30 cellular contexts compared by ENCODE assay signal in genomic region chr6:52876056-52876787, GRCh38. TPM values are rescaled to one million over a fixed set of nuclear protein-coding genes. Genes with fewer than 3 reads are reported as not detected.
A peak's percentile ranks its signal among the peaks of the same experiment; 100 is the strongest.
DNase-seq lines count a peak whose midpoint lies in the region; ATAC-seq and TF ChIP-seq lines count a peak whose summit lies in the region.
"Had no signal": no experiment of that assay in that cellular context is flagged by ENCODE, and none has a peak within 500 bp of the region (broad histone marks: within the 10 kb centered on the region; RNA-seq: fewer than 3 reads in every experiment).

No MANE protein-coding gene starts in this region.

- H3K9me3 Mint-ChIP-seq in MCF 10A (ENCODE audit: unreplicated experiment), result no peaks in the 10 kb centered on the region
- H3K9me3 Mint-ChIP-seq in WTC11, result no peaks in the 10 kb centered on the region
- H3K9me3 Mint-ChIP-seq: CD14-positive monocyte, HFFc6, memory B cell had no signal

- H3K36me3 ChIP-seq in breast epithelium (no peaks in the 10 kb centered on the region), smooth muscle cell (ENCODE audit: low read depth) (no peaks in the 10 kb centered on the region)
- H3K36me3 ChIP-seq: brain microvascular endothelial cell, heart left ventricle, SJSA1 had no signal

- H3K4me1 Mint-ChIP-seq in MCF 10A (ENCODE audit: insufficient read depth, unreplicated experiment) (peaks cover 14% of the 10 kb centered on the region), WTC11 (peaks cover 3% of the 10 kb centered on the region; the same call in 1 of the 2 replicates)
- H3K4me1 Mint-ChIP-seq: CD14-positive monocyte had no signal

- H2AFZ ChIP-seq in smooth muscle cell (ENCODE audit: low read depth), result no peak overlapping the region
- H2AFZ ChIP-seq: PC-9 had no signal

- POLR2A ChIA-PET in MCF 10A (lab: Yijun Ruan, JAX) (interaction anchor here (0.9 to 2.9 kb wide), 6 partner anchors 10 to 118 kb away, joined by 3 to 23 read pairs (median 3); partner anchors contain the start of genes GSTA3 and GSTA4), WTC11 (lab: Charles Lee) (no interaction called here)

- H3K4me1 ChIP-seq in breast epithelium (no peaks in the 10 kb centered on the region), smooth muscle cell (ENCODE audit: low read depth) (no peaks in the 10 kb centered on the region)
- H3K4me1 ChIP-seq: heart left ventricle, psoas muscle had no signal

- H3F3A ChIP-seq in smooth muscle cell (ENCODE audit: low read depth), result peaks cover 11% of the 10 kb centered on the region

- no TSS peak for BruUV-seq in MCF 10A (replicated peaks; lab: Mats Ljungman, UMichigan)

- no peak overlapping the region for H3K9ac ChIP-seq in smooth muscle cell (ENCODE audit: low read depth)

- no peak for ATAC-seq in WTC11
- ATAC-seq: heart left ventricle had no signal

- CTCF ChIA-PET in MCF 10A (lab: Yijun Ruan, JAX) (interaction anchor here (0.8 to 1.8 kb wide), 3 partner anchors 18 to 131 kb away, joined by 3 to 5 read pairs (median 3); partner anchors contain the start of gene GSTA4), WTC11 (lab: Charles Lee) (interaction anchor here (0.6 to 0.7 kb wide), 2 partner anchors 301 to 707 kb away, joined by 3 read pairs; no protein-coding TSS in a partner anchor)

- H3K36me3 Mint-ChIP-seq in MCF 10A (ENCODE audit: insufficient read depth, unreplicated experiment) (no peaks in the 10 kb centered on the region), WTC11 (no peaks in the 10 kb centered on the region)
- H3K36me3 Mint-ChIP-seq: CD14-positive monocyte, memory B cell had no signal

- intact Hi-C loops in MCF 10A (cut with micrococcal nuclease), result loop anchor here (2.0 kb wide), 1 partner anchor 43 kb away; no protein-coding TSS in a partner anchor
- intact Hi-C loops in breast epithelium (cut with DNase I; ENCODE audit: low total_unique reads), result no loop called here

- no peaks in the 10 kb centered on the region for H3K79me2 ChIP-seq in smooth muscle cell (ENCODE audit: low read depth)

- H3K27ac Mint-ChIP-seq in MCF 10A (ENCODE audit: low read depth, unreplicated experiment) (no peak overlapping the region), WTC11 (no peak overlapping the region)
- H3K27ac Mint-ChIP-seq: activated CD4-positive, alpha-beta T cell treated with anti-CD3 and anti-CD28 coated beads for 36 hours; CD14-positive monocyte; HFFc6; memory B cell had no signal

- TF ChIP-seq CTCF in MCF 10A (IDR thresholded peaks at IDR 0.05; ENCODE audit: unreplicated experiment) (no peak), breast epithelium (IDR thresholded peaks at IDR 0.05) (no peak), smooth muscle cell (IDR thresholded peaks at IDR 0.05; ENCODE audit: borderline replicate concordance, insufficient read depth, poor library complexity, severe bottlenecking) (no peak), WTC11 (IDR thresholded peaks at IDR 0.05) (no peak)

- H3K27me3 ChIP-seq in breast epithelium (no peaks in the 10 kb centered on the region), smooth muscle cell (ENCODE audit: low read depth) (no peaks in the 10 kb centered on the region)
- H3K27me3 ChIP-seq: heart left ventricle, SJSA1 had no signal

- H3K4me2 ChIP-seq in smooth muscle cell, result peak overlapping the region; percentile 23
- H3K4me2 ChIP-seq: PC-9 had no signal

- DNase-seq in MCF 10A (ENCODE audit: unreplicated experiment) (peak; percentile 23), breast epithelium (ENCODE audit: low spot score in 2 of 2) (no peak), NCI-H1105 (lab: John Stamatoyannopoulos, UW) (peak; percentile 5), astrocyte of the hippocampus (ENCODE audit: low read depth, low spot score) (peak; percentile 18), smooth muscle cell (lab: John Stamatoyannopoulos, UW; ENCODE audit: unreplicated experiment) (no peak), HuH-7 (ENCODE audit: low spot score) (no peak), WTC11 (ENCODE audit: low spot score) (no peak), retina (no peak)
- DNase-seq: activated CD4-positive, alpha-beta T cell treated with anti-CD3 and anti-CD28 coated beads for 36 hours; activated CD8-positive, alpha-beta memory T cell treated with anti-CD3 and anti-CD28 coated beads for 24 hours; activated T-cell treated with anti-CD3 and anti-CD28 coated beads, Interleukin-2, amount 50 U/mL, for 1 hour; brain microvascular endothelial cell; effector CD4-positive, alpha-beta T cell; heart left ventricle; HFFc6; Kasumi-1; NCI-H526; psoas muscle; stimulated activated CD4-positive, alpha-beta T cell treated with anti-CD3 and anti-CD28 coated beads, Interleukin-1b, Interleukin-23, amount 100 ng/mL, for 48 hours had no signal

- H3K27ac ChIP-seq in breast epithelium (no peak overlapping the region), smooth muscle cell (ENCODE audit: low read depth) (peak overlapping the region; percentile 46)
- H3K27ac ChIP-seq: brain microvascular endothelial cell, epithelial cell of prostate, heart left ventricle, PC-9, psoas muscle, SJSA1 had no signal

- H3K4me3 ChIP-seq in breast epithelium (no peak overlapping the region), smooth muscle cell (no peak overlapping the region)
- H3K4me3 ChIP-seq: heart left ventricle, PC-9, psoas muscle, SJSA1 had no signal

- H3K27me3 Mint-ChIP-seq in MCF 10A (ENCODE audit: insufficient read depth, unreplicated experiment) (peaks cover 53% of the 10 kb centered on the region), WTC11 (ENCODE audit: low read depth) (no peaks in the 10 kb centered on the region)

- H3K9me3 ChIP-seq in breast epithelium (no peaks in the 10 kb centered on the region), smooth muscle cell (replicated peaks; ENCODE audit: low read depth) (no peaks in the 10 kb centered on the region)
- H3K9me3 ChIP-seq: heart left ventricle, psoas muscle, SJSA1 had no signal

- H3K4me3 Mint-ChIP-seq in MCF 10A (ENCODE audit: unreplicated experiment) (no peak overlapping the region), WTC11 (no peak overlapping the region)
- H3K4me3 Mint-ChIP-seq: activated CD4-positive, alpha-beta T cell treated with anti-CD3 and anti-CD28 coated beads for 36 hours; CD14-positive monocyte; HFFc6; memory B cell had no signal

- WGBS in smooth muscle cell (ENCODE audit: low lambda C conversion rate), result 85% methylated on average over 7 of the region's 7 CpGs

- no peak for TF ChIP-seq POLR2A in breast epithelium (IDR thresholded peaks at IDR 0.05)

- H4K20me1 ChIP-seq in smooth muscle cell (ENCODE audit: low read depth), result no peaks in the 10 kb centered on the region

TF ChIP-seq in WTC11, 78 proteins besides CTCF, POLR2A, EP300 and RAD21:
- no peak for TF ChIP-seq NR3C1 (CRISPR knock-in tag; conservative IDR thresholded peaks at IDR 0.05; ENCODE audit: low read depth)
- TF ChIP-seq CREM (CRISPR knock-in tag; IDR thresholded peaks at IDR 0.05), result no peak
- TF ChIP-seq HMGA2 (CRISPR knock-in tag; IDR thresholded peaks at IDR 0.05), result no peak
- TF ChIP-seq MLX (CRISPR knock-in tag; IDR thresholded peaks at IDR 0.05), result no peak
- no peak for TF ChIP-seq CDX4 (CRISPR knock-in tag; IDR thresholded peaks at IDR 0.05; ENCODE audit: borderline replicate concordance)
- no peak for TF ChIP-seq ATF3 (CRISPR knock-in tag; conservative IDR thresholded peaks at IDR 0.05)
- no peak for TF ChIP-seq GABPB1 (CRISPR knock-in tag; IDR thresholded peaks at IDR 0.05)

RNA-seq across cellular contexts. Expression of gene GSTA3, which starts 33.3 kb away (rescaled TPM):
- not detected in 2 replicates for total RNA-seq in MCF 10A (2022)
- total RNA-seq in breast epithelium, result not detected
- not detected in 2 replicates for total RNA-seq in smooth muscle cell
- polyA plus RNA-seq in smooth muscle cell, result not detected in 2 replicates
- total RNA-seq in WTC11 (2021), result not detected in 3 replicates
- total RNA-seq: activated CD4-positive, alpha-beta T cell treated with anti-CD3 and anti-CD28 coated beads for 36 hours; G401; heart left ventricle; HFFc6; HT1080; myocyte; PC-9; psoas muscle; SJSA1; skeletal muscle tissue; T-helper 1 cell treated with Interleukin-12 subunit alpha and Interleukin-12 subunit beta and Interleukin-4 antibody, amounts not matched to agents 30 ng/mL and 1 ng/mL, for 36 hours had no signal
- polyA plus RNA-seq: CD14-positive monocyte, heart left ventricle, psoas muscle had no signal

RNA-seq across cellular contexts. Expression of gene GSTA5, which starts 35.6 kb away (rescaled TPM):
- total RNA-seq in MCF 10A (2022) (not detected in 2 replicates), breast epithelium (not detected), smooth muscle cell (not detected in 2 replicates), WTC11 (2021) (not detected in 3 replicates)
- not detected in 2 replicates for polyA plus RNA-seq in smooth muscle cell
- total RNA-seq: activated CD4-positive, alpha-beta T cell treated with anti-CD3 and anti-CD28 coated beads for 36 hours; G401; heart left ventricle; HFFc6; HT1080; myocyte; PC-9; psoas muscle; SJSA1; skeletal muscle tissue; T-helper 1 cell treated with Interleukin-12 subunit alpha and Interleukin-12 subunit beta and Interleukin-4 antibody, amounts not matched to agents 30 ng/mL and 1 ng/mL, for 36 hours had no signal
- polyA plus RNA-seq: adipose tissue, CD14-positive monocyte, heart left ventricle, psoas muscle had no signal

Comparison
In these comparisons a context has a peak if more than half of its experiments do, and no peak if none do; other contexts are left out.
1. DNase-seq: peak in MCF 10A (single experiment), NCI-H1105 (single experiment) and astrocyte of the hippocampus (single experiment); none in breast epithelium (0 of 2), smooth muscle cell (single experiment), HuH-7 (single experiment), WTC11 (single experiment) and retina (single experiment).